In the genomic region with DNA sequence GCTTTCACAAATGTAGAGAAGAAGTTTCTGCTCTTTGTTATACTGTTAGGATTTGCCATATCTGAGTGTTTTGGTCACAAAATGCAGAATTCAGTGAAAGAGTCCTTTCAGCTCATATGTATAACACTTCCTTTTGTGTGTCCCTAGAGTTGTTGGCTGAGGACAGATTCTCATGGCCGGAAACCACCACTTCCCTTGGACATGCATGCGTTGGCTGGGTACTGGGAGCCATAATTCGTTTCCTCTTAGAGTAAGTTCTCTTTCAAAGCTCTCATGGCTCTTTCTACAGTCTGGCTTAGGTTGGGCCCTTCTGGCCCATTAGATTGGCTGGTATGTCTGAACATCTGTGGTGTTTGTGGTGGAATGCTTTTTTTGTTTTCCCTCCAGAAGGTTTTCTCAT, we compare ENCODE assay signal across 20 cellular contexts.
A peak's percentile ranks its signal among the peaks of the same experiment; 100 is the strongest.
DNase-seq lines count a peak whose midpoint lies in the region; ATAC-seq and TF ChIP-seq lines count a peak whose summit lies in the region.
"Had no signal": no experiment of that assay in that cellular context is flagged by ENCODE, and none has a peak within 500 bp of the region (broad histone marks: within the 10 kb centered on the region; RNA-seq: fewer than 3 reads in every experiment).

No MANE protein-coding gene starts in this region.

- H2AFZ ChIP-seq in H9 (ENCODE audit: low read length): no peak overlapping the region

- intact Hi-C loops in sciatic nerve (cut with DNase I): no loop called here

- no peak overlapping the region for H4K91ac ChIP-seq in H9 (ENCODE audit: insufficient read length, low read depth, low read length)

- no peaks in the 10 kb centered on the region for H3K36me3 ChIP-seq in GM06990 (ENCODE audit: control insufficient read depth, insufficient read depth, low read length)
- H3K36me3 ChIP-seq: esophagus muscularis mucosa, left ventricle myocardium inferior had no signal

- H2BK12ac ChIP-seq in H9 (ENCODE audit: insufficient read length, low read depth, low read length): no peak overlapping the region

- H3K9me3 ChIP-seq in H9 (ENCODE audit: control insufficient read depth, low read depth, low read length): no peaks in the 10 kb centered on the region
- H3K9me3 ChIP-seq: esophagus muscularis mucosa, left ventricle myocardium inferior had no signal

- no peak overlapping the region for H2BK5ac ChIP-seq in H9 (ENCODE audit: insufficient read length, low read length)

- peaks cover 0 to 4% of the 10 kb centered on the region in 2 experiments; a peak in 2 of 4 replicates for H3K4me1 Mint-ChIP-seq in H9
- H3K4me1 Mint-ChIP-seq: activated CD8-positive, alpha-beta memory T cell treated with anti-CD3 and anti-CD28 coated beads, Interleukin-2, amount 10 ng/mL, durations not matched to agents 7 days and 5 days had no signal

- ATAC-seq in HG02870 (IDR thresholded peaks at IDR 0.05; ENCODE audit: unreplicated experiment) (peak; percentile 50), sciatic nerve (peak; percentile 50)
- ATAC-seq: activated CD8-positive, alpha-beta memory T cell treated with anti-CD3 and anti-CD28 coated beads, Interleukin-2, amount 10 ng/mL, durations not matched to agents 7 days and 5 days; PC-3 had no signal

- H3K4me2 ChIP-seq in H9 (ENCODE audit: insufficient read depth, insufficient read length, low read length): no peak overlapping the region

- H3K14ac ChIP-seq in H9 (ENCODE audit: insufficient read depth, low read length): no peak overlapping the region

- H3K18ac ChIP-seq in H9 (ENCODE audit: insufficient read length, low read depth, low read length): no peak overlapping the region

- H2BK15ac ChIP-seq in H9 (ENCODE audit: low read depth, low read length): no peak overlapping the region

- H3K56ac ChIP-seq in H9 (ENCODE audit: insufficient read length, low read depth, low read length): no peak overlapping the region

- peaks cover 4% of the 10 kb centered on the region; the same call in 1 of the 2 replicates for H3K4me1 ChIP-seq in H9 (ENCODE audit: insufficient read depth, low read length)

- no peak overlapping the region for H3K4me3 ChIP-seq in GM06990 (replicated peaks; ENCODE audit: low read depth, low read length)
- H3K4me3 ChIP-seq: esophagus muscularis mucosa, left ventricle myocardium inferior had no signal

- no peak overlapping the region for H2AK5ac ChIP-seq in H9 (ENCODE audit: insufficient read length, low read length)

- no peaks in the 10 kb centered on the region for H3K27me3 Mint-ChIP-seq in H9 (ENCODE audit: low read depth)
- H3K27me3 Mint-ChIP-seq: activated CD8-positive, alpha-beta memory T cell treated with anti-CD3 and anti-CD28 coated beads, Interleukin-2, amount 10 ng/mL, durations not matched to agents 7 days and 5 days had no signal

- no peak overlapping the region for H4K8ac ChIP-seq in H9 (replicated peaks; ENCODE audit: insufficient read length, low read depth, low read length)

- H3K23me2 ChIP-seq in H9 (ENCODE audit: insufficient read length, low read depth, low read length, poor library complexity, severe bottlenecking): no peaks in the 10 kb centered on the region

- no peak overlapping the region for H3T11ph ChIP-seq in H9 (ENCODE audit: low read length)

- no peak overlapping the region for H2BK120ac ChIP-seq in H9 (ENCODE audit: low read depth, low read length, poor library complexity, severe bottlenecking)

- H3K9ac ChIP-seq in H9 (ENCODE audit: extremely low read depth, insufficient read length, low read length): no peak overlapping the region

- H3K27ac ChIP-seq in H9 (ENCODE audit: insufficient read length, low read depth, low read length): no peak overlapping the region
- H3K27ac ChIP-seq: esophagus muscularis mucosa, left ventricle myocardium inferior had no signal

- no peaks in the 10 kb centered on the region for H4K20me1 ChIP-seq in H9 (ENCODE audit: control insufficient read depth, insufficient read depth, insufficient read length)

- no peaks in the 10 kb centered on the region for H3K9me3 Mint-ChIP-seq in H9
- H3K9me3 Mint-ChIP-seq: activated T-helper 2 cell treated with anti-CD3 and anti-CD28 coated beads, Interferon-gamma antibody, Interleukin-2, Interleukin-4, amounts not matched to agents 10 μg/mL and 5 μg/mL and 100 μg/mL, durations not matched to agents 14 hours and 24 hours and 36 hours; IgD-negative memory B cell; stimulated activated naive CD8-positive, alpha-beta T cell treated with anti-CD3 and anti-CD28 coated beads, Interleukin-15, Interleukin-2, amounts not matched to agents 100 ng/mL and 50 ng/mL, for 24 hours; type B pancreatic cell had no signal

- no peak overlapping the region for H3K4ac ChIP-seq in H9 (ENCODE audit: low read depth, low read length)

- no peaks in the 10 kb centered on the region for H3K79me1 ChIP-seq in H9 (ENCODE audit: insufficient read depth, low read depth, low read length, poor library complexity, severe bottlenecking)

- no peak for TF ChIP-seq CTCF in GM06990 (IDR thresholded peaks at IDR 0.05; ENCODE audit: insufficient read depth, low read length, poor library complexity, severe bottlenecking)
- no peak for TF ChIP-seq CTCF in H9 (conservative IDR thresholded peaks at IDR 0.05)

- no peak overlapping the region for H3K23ac ChIP-seq in H9 (ENCODE audit: insufficient read length, low read depth, low read length)

- DNase-seq in GM06990 (ENCODE audit: extremely low read depth, insufficient read length): peak; percentile 26
- DNase-seq in NOMO-1 treated with dmso at 0.1 percent for 144 hours (lab: John Stamatoyannopoulos, UW; ENCODE audit: unreplicated experiment): peak; percentile 1
- peak; percentile 57 for DNase-seq in sciatic nerve (ENCODE audit: low spot score)
- no peak for DNase-seq in activated naive CD4-positive, alpha-beta T cell (lab: John Stamatoyannopoulos, UW)
- DNase-seq in G401 (ENCODE audit: low spot score): no peak
- no peak for DNase-seq in H9
- DNase-seq in AG08395 (ENCODE audit: low spot score): no peak
- DNase-seq: activated CD8-positive, alpha-beta memory T cell treated with anti-CD3 and anti-CD28 coated beads, Interleukin-2, amount 10 ng/mL, durations not matched to agents 7 days and 5 days; left ventricle myocardium inferior; NCI-H2081 treated with DMSO at 0.1 percent for 48 hours; NCI-H524 treated with DMSO at 0.1 percent for 48 hours; occipital lobe; PC-3; stimulated activated CD4-positive, alpha-beta T cell treated with anti-CD3 and anti-CD28 coated beads, Interleukin-1b, Interleukin-23, amount 100 ng/mL, for 48 hours had no signal

- H3K27me3 ChIP-seq in GM06990 (replicated peaks; ENCODE audit: control insufficient read depth, insufficient read depth, low read length): no peaks in the 10 kb centered on the region
- H3K27me3 ChIP-seq in H9 (ENCODE audit: insufficient read depth, low read length): no peaks in the 10 kb centered on the region
- H3K27me3 ChIP-seq: esophagus muscularis mucosa had no signal

- H2BK20ac ChIP-seq in H9 (ENCODE audit: low read depth, low read length, poor library complexity, severe bottlenecking): no peak overlapping the region

- H3K27ac Mint-ChIP-seq in H9: no peak overlapping the region
- H3K27ac Mint-ChIP-seq: activated CD8-positive, alpha-beta memory T cell treated with anti-CD3 and anti-CD28 coated beads, Interleukin-2, amount 10 ng/mL, durations not matched to agents 7 days and 5 days; activated T-helper 2 cell treated with anti-CD3 and anti-CD28 coated beads, Interferon-gamma antibody, Interleukin-2, Interleukin-4, amounts not matched to agents 10 μg/mL and 5 μg/mL and 100 μg/mL, durations not matched to agents 14 hours and 24 hours and 36 hours; IgD-negative memory B cell; stimulated activated naive CD8-positive, alpha-beta T cell treated with anti-CD3 and anti-CD28 coated beads, Interleukin-15, Interleukin-2, amounts not matched to agents 100 ng/mL and 50 ng/mL, for 24 hours; type B pancreatic cell had no signal

- H3K36me3 Mint-ChIP-seq in H9 (ENCODE audit: insufficient read depth in 1 of 3, low read depth in 3 of 3): no peaks in the 10 kb centered on the region
- H3K36me3 Mint-ChIP-seq: activated CD8-positive, alpha-beta memory T cell treated with anti-CD3 and anti-CD28 coated beads, Interleukin-2, amount 10 ng/mL, durations not matched to agents 7 days and 5 days; type B pancreatic cell had no signal

- H3K79me2 ChIP-seq in H9 (ENCODE audit: insufficient read depth, low read length): no peaks in the 10 kb centered on the region

- in situ Hi-C loops in G401 (cut with HindIII; ENCODE audit: low sequenced_read_pairs): no loop called here

- H4K5ac ChIP-seq in H9 (ENCODE audit: insufficient read length, low read depth, low read length): no peak overlapping the region

- no peak overlapping the region for H3K4me3 Mint-ChIP-seq in H9
- H3K4me3 Mint-ChIP-seq: activated CD8-positive, alpha-beta memory T cell treated with anti-CD3 and anti-CD28 coated beads, Interleukin-2, amount 10 ng/mL, durations not matched to agents 7 days and 5 days; IgD-negative memory B cell; stimulated activated naive CD8-positive, alpha-beta T cell treated with anti-CD3 and anti-CD28 coated beads, Interleukin-15, Interleukin-2, amounts not matched to agents 100 ng/mL and 50 ng/mL, for 24 hours; type B pancreatic cell had no signal

- WGBS in H9 (ENCODE audit: extremely low coverage, insufficient read length, low lambda C conversion rate): no CpG with 5 or more reads among the region's 3 CpGs

Comparison
In these comparisons a context has a peak if more than half of its experiments do, and no peak if none do; other contexts are left out.
1. DNase-seq: peak in GM06990 (single experiment), NOMO-1 treated with dmso at 0.1 percent for 144 hours (single experiment) and sciatic nerve (single experiment); none in activated naive CD4-positive, alpha-beta T cell (0 of 4), G401 (single experiment), H9 (single experiment) and AG08395 (single experiment).